Comparison of ENCODE assay signal across 9 cellular contexts in genomic region chr11:130449246-130449990, GRCh38. TPM values are rescaled to one million over a fixed set of nuclear protein-coding genes. Genes with fewer than 3 reads are reported as not detected.
DNase-seq lines count a peak whose midpoint lies in the region; ATAC-seq and TF ChIP-seq lines count a peak whose summit lies in the region.
"Had no signal": no experiment of that assay in that cellular context is flagged by ENCODE, and none has a peak within 500 bp of the region (broad histone marks: within the 10 kb centered on the region; RNA-seq: fewer than 3 reads in every experiment).

No MANE protein-coding gene starts in this region.

- DNase-seq in GM23248 = peak; percentile 30
- peak; percentile 51 for DNase-seq in left ventricle myocardium superior
- DNase-seq in sciatic nerve (ENCODE audit: low spot score) = no peak
- no peak for DNase-seq in HT-29 (ENCODE audit: low spot score)
- DNase-seq in GM19240 (ENCODE audit: insufficient read length, low spot score) = no peak
- no peak for DNase-seq in CD1c-positive myeloid dendritic cell (ENCODE audit: extremely low spot score)

- in situ Hi-C loops in GM23248 (cut with MboI) = loop anchor here (10.0 kb wide), 1 partner anchor 385 kb away; no protein-coding TSS in a partner anchor

- H3K27me3 ChIP-seq in GM23248 (replicated peaks; ENCODE audit: insufficient read depth) = no peaks in the 10 kb centered on the region

- H3K79me2 ChIP-seq in GM23248 (ENCODE audit: insufficient read depth) = no peaks in the 10 kb centered on the region

- peak overlapping the region; percentile 31 for H3K9ac ChIP-seq in GM23248

- no peaks in the 10 kb centered on the region for H3K9me3 ChIP-seq in GM23248 (ENCODE audit: low read depth)

- H3K36me3 ChIP-seq in GM23248 (ENCODE audit: low read depth) = no peaks in the 10 kb centered on the region

- intact Hi-C loops in left ventricle myocardium superior (cut with micrococcal nuclease) = no loop called here
- intact Hi-C loops in sciatic nerve (cut with DNase I) = no loop called here

- peak overlapping the region; percentile 89 for H3K4me2 ChIP-seq in GM23248 (ENCODE audit: unreplicated experiment)

- peaks cover 6% of the 10 kb centered on the region; the same call in 1 of the 2 replicates for H3K4me1 ChIP-seq in GM23248 (ENCODE audit: insufficient read depth)

- H2AFZ ChIP-seq in GM23248 = peak overlapping the region; percentile 88

- H3F3A ChIP-seq in GM23248 (ENCODE audit: insufficient read depth) = peaks cover 3% of the 10 kb centered on the region

- H3K27ac ChIP-seq in GM23248 = no peak overlapping the region

- ATAC-seq in left ventricle myocardium superior (peak; percentile 12), sciatic nerve (peak; percentile 2), HG03095 (IDR thresholded peaks at IDR 0.05; ENCODE audit: unreplicated experiment) (no peak)

- H3K4me3 ChIP-seq in GM23248 (peak overlapping the region; percentile 82), WI38 (ENCODE audit: low read depth, low read length) (peak overlapping the region; percentile 67)

- no peaks in the 10 kb centered on the region for H4K20me1 ChIP-seq in GM23248 (ENCODE audit: insufficient read depth)

- no peaks in the 10 kb centered on the region for H3K9me2 ChIP-seq in GM23248 (ENCODE audit: insufficient read depth)

- 16 to 17% methylated on average over 56 to 59 of the region's 71 CpGs for WGBS in GM23248 (ENCODE audit: low coverage in 1 of 2, low lambda C conversion rate in 2 of 2, missing lambda C conversion rate in 2 of 2), 2 experiments

- no peak for TF ChIP-seq CTCF in WI38 (IDR thresholded peaks at IDR 0.05; ENCODE audit: low read depth, low read length)

RNA-seq across cellular contexts. Expression of gene ADAMTS15, which starts 1.0 kb away (rescaled TPM):
- total RNA-seq in GM23248 (2014; rRNA removed; shearing (Covaris generic)) = 0.97 and 1.3 TPM in 2 replicates
- polyA plus RNA-seq in GM23248 (2016; fragmentation: Nextera tagmentation; extraction: Ambion mirVana) = 0.09 TPM in 2 replicates
- total RNA-seq in left ventricle myocardium superior = 34.4 TPM
- total RNA-seq in sciatic nerve = 6.4 TPM
- not detected in 2 replicates for total RNA-seq in HT-29 (2014; rRNA removed; shearing (Covaris generic))

RNA-seq across cellular contexts. Expression of gene ADAMTS8, which starts 21.0 kb away (rescaled TPM):
- under 0.01 and 0.63 TPM in 2 replicates for total RNA-seq in GM23248 (2014; rRNA removed; shearing (Covaris generic))
- polyA plus RNA-seq in GM23248 (2016; fragmentation: Nextera tagmentation; extraction: Ambion mirVana) = 0.09 and 0.10 TPM in 2 replicates
- 0.42 TPM for total RNA-seq in left ventricle myocardium superior
- 4.1 TPM for total RNA-seq in sciatic nerve
- total RNA-seq in HT-29 (2014; rRNA removed; shearing (Covaris generic)) = not detected in 2 replicates
- total RNA-seq: dermis microvascular lymphatic vessel endothelial cell had no signal

Comparison
In these comparisons a context has a peak if more than half of its experiments do, and no peak if none do; other contexts are left out.
1. DNase-seq: peak in GM23248 (single experiment) and left ventricle myocardium superior (single experiment); none in sciatic nerve (single experiment), HT-29 (single experiment), GM19240 (single experiment) and CD1c-positive myeloid dendritic cell (single experiment).